ENCODE assay signal across 8 cellular contexts in the genomic region with DNA sequence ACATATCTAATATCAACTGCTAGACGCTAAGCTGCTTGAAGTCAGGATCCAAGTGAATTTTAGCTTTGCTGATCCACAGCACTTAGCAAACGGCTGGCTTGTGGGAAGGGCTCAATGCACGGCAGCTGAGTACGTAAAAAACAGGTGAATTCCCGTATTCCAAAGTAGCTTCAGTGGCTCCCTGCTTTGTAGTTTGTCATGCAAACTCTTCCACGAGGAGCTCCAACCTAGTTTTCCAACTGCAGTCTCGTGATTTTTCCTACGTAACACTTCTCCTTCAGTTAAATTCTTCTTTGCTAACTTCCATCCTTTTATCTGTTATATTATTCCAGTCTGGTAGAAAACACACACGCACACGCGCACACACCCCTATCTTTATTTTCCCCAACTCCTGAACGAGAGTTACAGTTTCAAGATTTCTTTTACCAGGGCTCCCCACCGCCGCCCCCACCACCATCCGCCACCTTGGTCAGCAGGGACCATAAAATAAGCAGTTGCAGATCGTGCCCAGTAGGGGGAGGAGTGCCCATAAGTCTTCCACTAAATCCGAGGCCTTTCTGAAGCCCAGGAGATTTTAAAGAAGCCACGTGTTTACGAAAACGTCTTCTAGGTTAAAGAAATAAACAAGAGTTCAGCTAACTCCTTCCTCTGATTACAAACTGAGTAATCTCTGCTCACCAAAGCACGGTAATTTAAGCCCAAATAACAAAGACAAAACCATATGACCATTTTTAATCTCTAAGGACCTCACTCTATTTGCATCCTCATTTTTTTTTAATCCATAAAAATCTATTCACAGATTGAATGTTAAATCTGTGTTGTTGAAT. TPM values are rescaled to one million over a fixed set of nuclear protein-coding genes. Genes with fewer than 3 reads are reported as not detected.
A peak's percentile ranks its signal among the peaks of the same experiment; 100 is the strongest.
DNase-seq lines count a peak whose midpoint lies in the region; ATAC-seq and TF ChIP-seq lines count a peak whose summit lies in the region.

No MANE protein-coding gene starts in this region.

- H3K27me3 ChIP-seq in BE2C = no peaks in the 10 kb centered on the region; the same call in 1 of the 2 replicates
- no peaks in the 10 kb centered on the region for H3K27me3 ChIP-seq in naive thymus-derived CD4-positive, alpha-beta T cell (ENCODE audit: control insufficient read depth in 2 of 2, insufficient read depth in 2 of 2, low read length in 2 of 2)

- no peaks in the 10 kb centered on the region for H3K4me1 ChIP-seq in BE2C
- H3K4me1 ChIP-seq in naive thymus-derived CD4-positive, alpha-beta T cell (ENCODE audit: control insufficient read depth in 2 of 2, insufficient read depth in 2 of 2, low read length in 2 of 2) = no peaks in the 10 kb centered on the region

- DNase-seq in BE2C (peak; percentile 68), NCI-H1417 (lab: John Stamatoyannopoulos, UW) (peak; percentile 37 to 79 (median 69)), UCSD-AML1 (lab: John Stamatoyannopoulos, UW; ENCODE audit: unreplicated experiment) (peak; percentile 29), fibroblast of mammary gland (ENCODE audit: low read depth) (peak; percentile 95), cerebellar nuclear complex (lab: John Stamatoyannopoulos, UW) (no peak)
- peak in 6 of 9 donors; percentile 4 to 37 (median 20) for DNase-seq in naive thymus-derived CD4-positive, alpha-beta T cell

- CTCF ChIA-PET in naive thymus-derived CD4-positive, alpha-beta T cell (lab: Charles Lee) = interaction anchor here (1.3 kb wide), 2 partner anchors 161 to 164 kb away, joined by 3 to 4 read pairs; no protein-coding TSS in a partner anchor

- no peak for TF ChIP-seq POLR2A in GM18505 (IDR thresholded peaks at IDR 0.05; ENCODE audit: borderline replicate concordance, extremely low read depth, insufficient read depth, insufficient read length)

- ATAC-seq in GM18505 (IDR thresholded peaks at IDR 0.05; ENCODE audit: unreplicated experiment) (peak; percentile 61), HG02884 (IDR thresholded peaks at IDR 0.05; ENCODE audit: unreplicated experiment) (peak; percentile 53)
- ATAC-seq in naive thymus-derived CD4-positive, alpha-beta T cell = peak; percentile 80

- no peaks in the 10 kb centered on the region for H3K9me3 ChIP-seq in BE2C
- no peaks in the 10 kb centered on the region for H3K9me3 ChIP-seq in naive thymus-derived CD4-positive, alpha-beta T cell (ENCODE audit: control insufficient read depth in 2 of 3, low read length in 3 of 3)

- H3K27ac Mint-ChIP-seq in naive thymus-derived CD4-positive, alpha-beta T cell = peak overlapping the region in 1 of 9 donors; percentile 0

- peaks cover 0 to 19% (median 4%) of the 10 kb centered on the region in 7 donors for H3K4me1 Mint-ChIP-seq in naive thymus-derived CD4-positive, alpha-beta T cell

- no peak overlapping the region for H3K27ac ChIP-seq in naive thymus-derived CD4-positive, alpha-beta T cell (ENCODE audit: low read depth, low read length)

- TF ChIP-seq CTCF in BE2C (IDR thresholded peaks at IDR 0.05; ENCODE audit: low read depth, low read length) = peak; percentile 87
- peak; percentile 81 for TF ChIP-seq CTCF in fibroblast of mammary gland (conservative IDR thresholded peaks at IDR 0.05; ENCODE audit: control insufficient read depth, insufficient read depth, low read depth, low read length)

- no peaks in the 10 kb centered on the region for H3K36me3 ChIP-seq in BE2C
- no peaks in the 10 kb centered on the region for H3K36me3 ChIP-seq in naive thymus-derived CD4-positive, alpha-beta T cell (ENCODE audit: control insufficient read depth in 2 of 3, insufficient read depth in 3 of 3, low read length in 3 of 3)

- peaks cover 0 to 6% (median under 1%) of the 10 kb centered on the region in 11 donors for H3K9me3 Mint-ChIP-seq in naive thymus-derived CD4-positive, alpha-beta T cell

- H3K4me3 Mint-ChIP-seq in naive thymus-derived CD4-positive, alpha-beta T cell = peak overlapping the region in 6 of 10 donors; percentile 2 to 39 (median 22)

- intact Hi-C loops in naive thymus-derived CD4-positive, alpha-beta T cell (cut with micrococcal nuclease) = loop anchor here (1.0 to 2.0 kb wide), 3 partner anchors 36 to 540 kb away; no protein-coding TSS in a partner anchor

- peaks cover 9 to 27% (median 23%) of the 10 kb centered on the region in 5 donors for H3K27me3 Mint-ChIP-seq in naive thymus-derived CD4-positive, alpha-beta T cell

- H3K4me3 ChIP-seq in BE2C (ENCODE audit: low read depth, low read length) (peak overlapping the region; percentile 34), fibroblast of mammary gland (ENCODE audit: control insufficient read depth, low read depth, low read length) (peak overlapping the region; percentile 14)
- no peak overlapping the region for H3K4me3 ChIP-seq in naive thymus-derived CD4-positive, alpha-beta T cell (ENCODE audit: low read length)

- POLR2A ChIA-PET in naive thymus-derived CD4-positive, alpha-beta T cell (lab: Charles Lee) = no interaction called here

- peaks cover 0 to 2% (median 0%) of the 10 kb centered on the region in 5 donors for H3K36me3 Mint-ChIP-seq in naive thymus-derived CD4-positive, alpha-beta T cell

RNA-seq across cellular contexts. Expression of a gene that starts 34.8 kb away (rescaled TPM):
- polyA plus RNA-seq in BE2C (2012; ENCODE audit: insufficient read depth, insufficient read length, low read depth) = 169 TPM
- 10 to 100 TPM in 2 of 5 experiments, 1 to 10 TPM in 3; 5.5 to 45.9 (median 8.5) TPM for total RNA-seq in naive thymus-derived CD4-positive, alpha-beta T cell
- polyA plus RNA-seq in naive thymus-derived CD4-positive, alpha-beta T cell = under 1 TPM; 0.16 to 0.53 TPM

Comparison
In these comparisons a context has a peak if more than half of its experiments do, and no peak if none do; other contexts are left out.
1. DNase-seq: peak in BE2C (single experiment), NCI-H1417 (3 of 3), UCSD-AML1 (single experiment), fibroblast of mammary gland (single experiment) and naive thymus-derived CD4-positive, alpha-beta T cell (6 of 9); none in cerebellar nuclear complex (0 of 2).
2. Peak in every context shown above with its lines, with median percentiles within 50 percentile points of each other: ATAC-seq.